In genomic region chr2:9234680-9235387, GRCh38 we compare ENCODE assay signal across 8 cellular contexts. TPM values are rescaled to one million over a fixed set of nuclear protein-coding genes. Genes with fewer than 3 reads are reported as not detected.
DNase-seq lines count a peak whose midpoint lies in the region; ATAC-seq and TF ChIP-seq lines count a peak whose summit lies in the region.

No MANE protein-coding gene starts in this region.

- no peaks in the 10 kb centered on the region for H3K9me2 ChIP-seq in GM23248 (ENCODE audit: insufficient read depth)

- WGBS in GM23248 (ENCODE audit: low coverage in 1 of 2, low lambda C conversion rate in 2 of 2, missing lambda C conversion rate in 2 of 2), 2 experiments: 1 to 3% methylated on average over 12 of the region's 12 CpGs

- peaks cover 8% of the 10 kb centered on the region for H3K27me3 Mint-ChIP-seq in activated naive CD8-positive, alpha-beta T cell treated with anti-CD3 and anti-CD28 coated beads, Interleukin-2, amount 50 U/mL, for 24 hours

- H3K36me3 Mint-ChIP-seq in activated naive CD8-positive, alpha-beta T cell treated with anti-CD3 and anti-CD28 coated beads, Interleukin-2, amount 50 U/mL, for 24 hours (ENCODE audit: low read depth): no peaks in the 10 kb centered on the region

- peaks cover 77% of the 10 kb centered on the region for H3F3A ChIP-seq in GM23248 (ENCODE audit: insufficient read depth)

- no peak for TF ChIP-seq CTCF in foreskin fibroblast (IDR thresholded peaks at IDR 0.05; ENCODE audit: low read depth, low read length)

- H3K4me1 ChIP-seq in GM23248 (ENCODE audit: insufficient read depth): peaks cover 92% of the 10 kb centered on the region

- H3K4me1 Mint-ChIP-seq in activated naive CD8-positive, alpha-beta T cell treated with anti-CD3 and anti-CD28 coated beads, Interleukin-2, amount 50 U/mL, for 24 hours: no peaks in the 10 kb centered on the region

- H3K9me3 Mint-ChIP-seq in activated naive CD8-positive, alpha-beta T cell treated with anti-CD3 and anti-CD28 coated beads, Interleukin-2, amount 50 U/mL, for 24 hours: no peaks in the 10 kb centered on the region

- H3K4me3 Mint-ChIP-seq in activated naive CD8-positive, alpha-beta T cell treated with anti-CD3 and anti-CD28 coated beads, Interleukin-2, amount 50 U/mL, for 24 hours: no peak overlapping the region

- H3K9ac ChIP-seq in GM23248: peak overlapping the region; percentile 67

- ATAC-seq in activated naive CD8-positive, alpha-beta T cell treated with anti-CD3 and anti-CD28 coated beads, Interleukin-2, amount 50 U/mL, for 24 hours: no peak
- ATAC-seq in HG02970 (IDR thresholded peaks at IDR 0.05; ENCODE audit: low FRiP score, unreplicated experiment): no peak

- H3K79me2 ChIP-seq in GM23248 (ENCODE audit: insufficient read depth): peaks cover 95% of the 10 kb centered on the region

- no peak overlapping the region for H2AFZ ChIP-seq in GM23248

- H3K27ac ChIP-seq in GM23248: peak overlapping the region; percentile 87

- H3K4me2 ChIP-seq in GM23248 (ENCODE audit: unreplicated experiment): peak overlapping the region; percentile 67

- H4K20me1 ChIP-seq in GM23248 (ENCODE audit: insufficient read depth): no peaks in the 10 kb centered on the region

- H3K9me3 ChIP-seq in GM23248 (ENCODE audit: low read depth): no peaks in the 10 kb centered on the region

- H3K4me3 ChIP-seq in GM23248: peak overlapping the region; percentile 27
- no peak overlapping the region for H3K4me3 ChIP-seq in foreskin fibroblast (ENCODE audit: low read depth in 1 of 2, low read length in 2 of 2)
- H3K4me3 ChIP-seq in H7 (ENCODE audit: insufficient read depth, low read depth, low read length): no peak overlapping the region

- H3K36me3 ChIP-seq in GM23248 (ENCODE audit: low read depth) (no peaks in the 10 kb centered on the region), H7 (replicated peaks; ENCODE audit: control insufficient read depth, insufficient read depth, low read length) (no peaks in the 10 kb centered on the region)

- in situ Hi-C loops in GM23248 (cut with MboI): no loop called here

- DNase-seq in GM23248 (peak; percentile 86), SW480 (ENCODE audit: low spot score) (peak; percentile 99), foreskin fibroblast (peak; percentile 84 to 86), renal cortical epithelial cell (ENCODE audit: low read depth) (peak; percentile 98), HuH-7.5 (ENCODE audit: low spot score) (no peak), H7 (no peak)
- no peak for DNase-seq in activated naive CD8-positive, alpha-beta T cell treated with anti-CD3 and anti-CD28 coated beads, Interleukin-2, amount 50 U/mL, for 24 hours

- H3K27ac Mint-ChIP-seq in activated naive CD8-positive, alpha-beta T cell treated with anti-CD3 and anti-CD28 coated beads, Interleukin-2, amount 50 U/mL, for 24 hours: no peak overlapping the region

- H3K27me3 ChIP-seq in GM23248 (replicated peaks; ENCODE audit: insufficient read depth) (no peaks in the 10 kb centered on the region), H7 (ENCODE audit: control insufficient read depth, insufficient read depth, low read length) (no peaks in the 10 kb centered on the region)

RNA-seq across cellular contexts. Expression of gene ASAP2, which starts 28.2 kb away (rescaled TPM):
- total RNA-seq in GM23248 (2014; rRNA removed; shearing (Covaris generic)): 49.6 and 54.1 TPM in 2 replicates
- 8.8 and 10.9 TPM in 2 replicates for polyA plus RNA-seq in GM23248 (2016; fragmentation: Nextera tagmentation; extraction: Ambion mirVana)
- total RNA-seq in renal cortical epithelial cell: 59.4 and 68.6 TPM in 2 replicates
- total RNA-seq in H7 (2014; rRNA removed; shearing (Covaris generic)): 5.2 TPM in 2 replicates

Comparison
In these comparisons a context has a peak if more than half of its experiments do, and no peak if none do; other contexts are left out.
1. DNase-seq: peak in GM23248 (single experiment), SW480 (single experiment), foreskin fibroblast (2 of 2) and renal cortical epithelial cell (single experiment); none in activated naive CD8-positive, alpha-beta T cell treated with anti-CD3 and anti-CD28 coated beads, Interleukin-2, amount 50 U/mL, for 24 hours (single experiment), HuH-7.5 (single experiment) and H7 (single experiment).